In genomic region chr2:173354073-173354600, GRCh38 we compare ENCODE assay signal across 8 cellular contexts. TPM values are rescaled to one million over a fixed set of nuclear protein-coding genes. Genes with fewer than 3 reads are reported as not detected.
DNase-seq lines count a peak whose midpoint lies in the region; ATAC-seq and TF ChIP-seq lines count a peak whose summit lies in the region.

No MANE protein-coding gene starts in this region.

- H3K4me3 ChIP-seq in GM12875 (ENCODE audit: low read depth, low read length) (peak overlapping the region; percentile 87), choroid plexus epithelial cell (ENCODE audit: low read depth, low read length) (peak overlapping the region; percentile 81)
- H3K4me3 ChIP-seq in naive thymus-derived CD4-positive, alpha-beta T cell (ENCODE audit: low read length): peak overlapping the region; percentile 67

- peak overlapping the region in 2 of 9 donors; percentile 23 to 97 for H3K27ac Mint-ChIP-seq in naive thymus-derived CD4-positive, alpha-beta T cell

- H3K27ac ChIP-seq in 22Rv1: peak overlapping the region; percentile 54
- H3K27ac ChIP-seq in naive thymus-derived CD4-positive, alpha-beta T cell (ENCODE audit: low read depth, low read length): no peak overlapping the region

- DNase-seq in NCI-H82 treated with DMSO at 0.1 percent for 48 hours (lab: John Stamatoyannopoulos, UW; ENCODE audit: unreplicated experiment): peak; percentile 69
- no peak for DNase-seq in choroid plexus epithelial cell (ENCODE audit: low read depth)
- DNase-seq in naive thymus-derived CD4-positive, alpha-beta T cell: peak in 2 of 9 donors; percentile 10 to 32
- no peak for DNase-seq in occipital lobe (lab: John Stamatoyannopoulos, UW)
- no peak for DNase-seq in cerebellum (ENCODE audit: low spot score)

- POLR2A ChIA-PET in naive thymus-derived CD4-positive, alpha-beta T cell (lab: Charles Lee): no interaction called here

- no peaks in the 10 kb centered on the region for H3K36me3 ChIP-seq in naive thymus-derived CD4-positive, alpha-beta T cell (ENCODE audit: control insufficient read depth in 2 of 3, insufficient read depth in 3 of 3, low read length in 3 of 3)

- peaks cover 7 to 52% (median 18%) of the 10 kb centered on the region in 7 donors for H3K4me1 Mint-ChIP-seq in naive thymus-derived CD4-positive, alpha-beta T cell

- TF ChIP-seq CTCF in 22Rv1 (IDR thresholded peaks at IDR 0.05): no peak
- no peak for TF ChIP-seq CTCF in GM12875 (IDR thresholded peaks at IDR 0.05; ENCODE audit: borderline replicate concordance, insufficient read depth, low read depth, low read length)
- TF ChIP-seq CTCF in choroid plexus epithelial cell (conservative IDR thresholded peaks at IDR 0.05; ENCODE audit: low read depth, low read length): no peak

- peak overlapping the region; percentile 87 to 95 (median 90) for H3K4me3 Mint-ChIP-seq in naive thymus-derived CD4-positive, alpha-beta T cell

- intact Hi-C loops in naive thymus-derived CD4-positive, alpha-beta T cell (cut with micrococcal nuclease): loop anchor here in 1 of 2 donors (1.0 to 10.0 kb wide), 6 partner anchors 16 to 895 kb away; partner anchors contain the start of genes MAP3K20, OLA1, PDK1 and SP3

- peak; percentile 33 for ATAC-seq in HG02798 (IDR thresholded peaks at IDR 0.05; ENCODE audit: poor library complexity, unreplicated experiment)
- no peak for ATAC-seq in naive thymus-derived CD4-positive, alpha-beta T cell

- H3K4me1 ChIP-seq in naive thymus-derived CD4-positive, alpha-beta T cell (ENCODE audit: control insufficient read depth in 2 of 2, insufficient read depth in 2 of 2, low read length in 2 of 2): peaks cover 6 to 17% of the 10 kb centered on the region in 2 donors

- CTCF ChIA-PET in naive thymus-derived CD4-positive, alpha-beta T cell (lab: Charles Lee): no interaction called here

- H3K27me3 ChIP-seq in naive thymus-derived CD4-positive, alpha-beta T cell (ENCODE audit: control insufficient read depth in 2 of 2, insufficient read depth in 2 of 2, low read length in 2 of 2): peaks cover 0 to 2% of the 10 kb centered on the region in 2 donors

- H3K27me3 Mint-ChIP-seq in naive thymus-derived CD4-positive, alpha-beta T cell: peaks cover 18 to 65% (median 50%) of the 10 kb centered on the region in 5 donors

- H3K9me3 Mint-ChIP-seq in naive thymus-derived CD4-positive, alpha-beta T cell: peaks cover 0 to 2% (median 0%) of the 10 kb centered on the region in 11 donors

- H3K36me3 Mint-ChIP-seq in naive thymus-derived CD4-positive, alpha-beta T cell: peaks cover 0 to 17% (median 4%) of the 10 kb centered on the region in 5 donors

- H3K9me3 ChIP-seq in naive thymus-derived CD4-positive, alpha-beta T cell (ENCODE audit: control insufficient read depth in 2 of 3, low read length in 3 of 3): no peaks in the 10 kb centered on the region

RNA-seq across cellular contexts. Expression of gene CDCA7, which starts 0.5 kb away (rescaled TPM):
- 10 to 100 TPM in 1 of 5 experiments, 1 to 10 TPM in 1, under 1 TPM in 3; 0.46 to 86.7 (median 0.85) TPM for total RNA-seq in naive thymus-derived CD4-positive, alpha-beta T cell
- 1 to 10 TPM in 1 of 2 donors, under 1 TPM in 1; 0.63 to 1.3 TPM for polyA plus RNA-seq in naive thymus-derived CD4-positive, alpha-beta T cell
- total RNA-seq in occipital lobe (17.3 TPM), cerebellum (14.2 TPM)
